Comparison of ENCODE assay signal across 1 cellular context in genomic region chr2:75481041-75481836, GRCh38.
A peak's percentile ranks its signal among the peaks of the same experiment; 100 is the strongest.
TF ChIP-seq lines count a peak whose summit lies in the region.

No MANE protein-coding gene starts in this region.

TF ChIP-seq in HepG2, 621 proteins besides CTCF, POLR2A, EP300 and RAD21 (continued from another document and continues in another):
- TF ChIP-seq ZNF644 (CRISPR knock-in tag; IDR thresholded peaks at IDR 0.05; ENCODE audit: low read depth) (peak; percentile 94), TCF12 (IDR thresholded peaks at IDR 0.05) (no peak), TCF12 (CRISPR knock-in tag; IDR thresholded peaks at IDR 0.05) (peak; percentile 97), NFE2 (CRISPR knock-in tag; IDR thresholded peaks at IDR 0.05) (no peak), SCMH1 (CRISPR knock-in tag; IDR thresholded peaks at IDR 0.05; ENCODE audit: borderline replicate concordance) (no peak), SP1 (IDR thresholded peaks at IDR 0.05) (no peak), SP1 (CRISPR knock-in tag; IDR thresholded peaks at IDR 0.05) (no peak), TCF7 (IDR thresholded peaks at IDR 0.05; ENCODE audit: low read depth) (peak; percentile 98), PLRG1 (conservative IDR thresholded peaks at IDR 0.05) (no peak), TMF1 (CRISPR knock-in tag; IDR thresholded peaks at IDR 0.05; ENCODE audit: low read depth) (no peak), SRF (IDR thresholded peaks at IDR 0.05; ENCODE audit: low read depth, low read length) (no peak), CC2D1A (CRISPR knock-in tag; IDR thresholded peaks at IDR 0.05) (no peak), BRF2 (CRISPR knock-in tag; IDR thresholded peaks at IDR 0.05) (no peak), MTF2 (CRISPR knock-in tag; IDR thresholded peaks at IDR 0.05; ENCODE audit: borderline replicate concordance) (0 out of 2 replicates have a peak, but pooled peaks have one; percentile 11), ZNF709 (CRISPR knock-in tag; IDR thresholded peaks at IDR 0.05) (no peak), ZNF839 (CRISPR knock-in tag; IDR thresholded peaks at IDR 0.05; ENCODE audit: borderline replicate concordance) (no peak), ZNF264 (CRISPR knock-in tag; IDR thresholded peaks at IDR 0.05) (peak; percentile 77; the same call in 1 of the 2 replicates), THAP8 (CRISPR knock-in tag; IDR thresholded peaks at IDR 0.05; ENCODE audit: borderline replicate concordance) (no peak), ISX (CRISPR knock-in tag; conservative IDR thresholded peaks at IDR 0.05) (no peak), ZNF512B (CRISPR knock-in tag; IDR thresholded peaks at IDR 0.05; ENCODE audit: borderline replicate concordance) (peak; percentile 37; the same call in 1 of the 2 replicates), PRPF4 (IDR thresholded peaks at IDR 0.05; ENCODE audit: low read depth, low read length, poor library complexity, severe bottlenecking) (no peak), ZNF468 (CRISPR knock-in tag; IDR thresholded peaks at IDR 0.05) (no peak), ZNF496 (CRISPR knock-in tag; IDR thresholded peaks at IDR 0.05; ENCODE audit: insufficient replicate concordance) (no peak), CENPT (CRISPR knock-in tag; IDR thresholded peaks at IDR 0.05; ENCODE audit: low read depth) (no peak), ADNP (CRISPR knock-in tag; IDR thresholded peaks at IDR 0.05) (no peak), ZFX (CRISPR knock-in tag; IDR thresholded peaks at IDR 0.05; ENCODE audit: low read depth) (peak; percentile 39; the same call in 1 of the 2 replicates), KDM4B (CRISPR knock-in tag; IDR thresholded peaks at IDR 0.05) (no peak), ZBTB7B (CRISPR knock-in tag; IDR thresholded peaks at IDR 0.05) (peak; percentile 70; the same call in 1 of the 2 replicates), CBFB (CRISPR knock-in tag; IDR thresholded peaks at IDR 0.05) (peak; percentile 61), SUZ12 (IDR thresholded peaks at IDR 0.05; ENCODE audit: low read depth, low read length) (no peak), GTF3A (CRISPR knock-in tag; conservative IDR thresholded peaks at IDR 0.05) (no peak), SRY (CRISPR knock-in tag; IDR thresholded peaks at IDR 0.05) (no peak), JDP2 (CRISPR knock-in tag; IDR thresholded peaks at IDR 0.05; ENCODE audit: borderline replicate concordance) (no peak), GATA4 (IDR thresholded peaks at IDR 0.05; ENCODE audit: borderline replicate concordance, low read depth) (peak; percentile 98), ZNF563 (CRISPR knock-in tag; IDR thresholded peaks at IDR 0.05) (no peak), ZNF235 (CRISPR knock-in tag; IDR thresholded peaks at IDR 0.05; ENCODE audit: borderline replicate concordance) (no peak), EED (CRISPR knock-in tag; IDR thresholded peaks at IDR 0.05) (no peak), NRL (CRISPR knock-in tag; IDR thresholded peaks at IDR 0.05; ENCODE audit: borderline replicate concordance) (no peak), ARNT2 (CRISPR knock-in tag; IDR thresholded peaks at IDR 0.05; ENCODE audit: low read depth) (no peak), MAFK (conservative IDR thresholded peaks at IDR 0.05 in 1 of 2, IDR thresholded peaks at IDR 0.05 in 1 of 2; ENCODE audit: low read length in 2 of 2) (peak; percentile 7 to 48; a peak in 2 of 4 replicates), ZBTB38 (CRISPR knock-in tag; IDR thresholded peaks at IDR 0.05) (no peak), RBM22 (optimal IDR thresholded peaks at IDR 0.05; ENCODE audit: low read length) (no peak), CENPBD1 (CRISPR knock-in tag; IDR thresholded peaks at IDR 0.05; ENCODE audit: borderline replicate concordance, low read depth) (no peak), CAMTA2 (CRISPR knock-in tag; IDR thresholded peaks at IDR 0.05; ENCODE audit: borderline replicate concordance) (no peak), MAFG (CRISPR knock-in tag; IDR thresholded peaks at IDR 0.05) (no peak), ZNF781 (CRISPR knock-in tag; IDR thresholded peaks at IDR 0.05; ENCODE audit: borderline replicate concordance, not compliant biosample characterization) (peak; percentile 92), HES4 (CRISPR knock-in tag; IDR thresholded peaks at IDR 0.05; ENCODE audit: borderline replicate concordance) (no peak), ZNF282 (IDR thresholded peaks at IDR 0.05; ENCODE audit: partially characterized antibody) (no peak), ZNF124 (CRISPR knock-in tag; IDR thresholded peaks at IDR 0.05) (no peak), MTA3 (CRISPR knock-in tag; IDR thresholded peaks at IDR 0.05) (no peak), FOXO4 (CRISPR knock-in tag; conservative IDR thresholded peaks at IDR 0.05) (no peak), SIN3B (IDR thresholded peaks at IDR 0.05; ENCODE audit: low read length) (no peak), KMT2A (CRISPR knock-in tag; IDR thresholded peaks at IDR 0.05) (no peak; the same call in 1 of the 2 replicates), RORA (CRISPR knock-in tag; IDR thresholded peaks at IDR 0.05) (peak; percentile 78; the same call in 1 of the 2 replicates), FOXP1 (IDR thresholded peaks at IDR 0.05) (peak; percentile 82), FOXP1 (CRISPR knock-in tag; IDR thresholded peaks at IDR 0.05) (peak; percentile 98), ZNF546 (CRISPR knock-in tag; conservative IDR thresholded peaks at IDR 0.05) (no peak), ZNF652 (CRISPR knock-in tag; IDR thresholded peaks at IDR 0.05; ENCODE audit: borderline replicate concordance, low read depth) (no peak; the same call in 1 of the 2 replicates), ZNF3 (CRISPR knock-in tag; IDR thresholded peaks at IDR 0.05) (no peak; the same call in 1 of the 2 replicates), ELF3 (CRISPR knock-in tag; IDR thresholded peaks at IDR 0.05) (peak; percentile 97)
- TF ChIP-seq, protein P1, sequence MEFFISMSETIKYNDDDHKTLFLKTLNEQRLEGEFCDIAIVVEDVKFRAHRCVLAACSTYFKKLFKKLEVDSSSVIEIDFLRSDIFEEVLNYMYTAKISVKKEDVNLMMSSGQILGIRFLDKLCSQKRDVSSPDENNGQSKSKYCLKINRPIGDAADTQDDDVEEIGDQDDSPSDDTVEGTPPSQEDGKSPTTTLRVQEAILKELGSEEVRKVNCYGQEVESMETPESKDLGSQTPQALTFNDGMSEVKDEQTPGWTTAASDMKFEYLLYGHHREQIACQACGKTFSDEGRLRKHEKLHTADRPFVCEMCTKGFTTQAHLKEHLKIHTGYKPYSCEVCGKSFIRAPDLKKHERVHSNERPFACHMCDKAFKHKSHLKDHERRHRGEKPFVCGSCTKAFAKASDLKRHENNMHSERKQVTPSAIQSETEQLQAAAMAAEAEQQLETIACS (CRISPR knock-in tag; IDR thresholded peaks at IDR 0.05): no peak
- TF ChIP-seq, protein P2, sequence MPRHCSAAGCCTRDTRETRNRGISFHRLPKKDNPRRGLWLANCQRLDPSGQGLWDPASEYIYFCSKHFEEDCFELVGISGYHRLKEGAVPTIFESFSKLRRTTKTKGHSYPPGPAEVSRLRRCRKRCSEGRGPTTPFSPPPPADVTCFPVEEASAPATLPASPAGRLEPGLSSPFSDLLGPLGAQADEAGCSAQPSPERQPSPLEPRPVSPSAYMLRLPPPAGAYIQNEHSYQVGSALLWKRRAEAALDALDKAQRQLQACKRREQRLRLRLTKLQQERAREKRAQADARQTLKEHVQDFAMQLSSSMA (CRISPR knock-in tag; IDR thresholded peaks at IDR 0.05): no peak; the same call in 1 of the 2 replicates
- TF ChIP-seq, protein P3, sequence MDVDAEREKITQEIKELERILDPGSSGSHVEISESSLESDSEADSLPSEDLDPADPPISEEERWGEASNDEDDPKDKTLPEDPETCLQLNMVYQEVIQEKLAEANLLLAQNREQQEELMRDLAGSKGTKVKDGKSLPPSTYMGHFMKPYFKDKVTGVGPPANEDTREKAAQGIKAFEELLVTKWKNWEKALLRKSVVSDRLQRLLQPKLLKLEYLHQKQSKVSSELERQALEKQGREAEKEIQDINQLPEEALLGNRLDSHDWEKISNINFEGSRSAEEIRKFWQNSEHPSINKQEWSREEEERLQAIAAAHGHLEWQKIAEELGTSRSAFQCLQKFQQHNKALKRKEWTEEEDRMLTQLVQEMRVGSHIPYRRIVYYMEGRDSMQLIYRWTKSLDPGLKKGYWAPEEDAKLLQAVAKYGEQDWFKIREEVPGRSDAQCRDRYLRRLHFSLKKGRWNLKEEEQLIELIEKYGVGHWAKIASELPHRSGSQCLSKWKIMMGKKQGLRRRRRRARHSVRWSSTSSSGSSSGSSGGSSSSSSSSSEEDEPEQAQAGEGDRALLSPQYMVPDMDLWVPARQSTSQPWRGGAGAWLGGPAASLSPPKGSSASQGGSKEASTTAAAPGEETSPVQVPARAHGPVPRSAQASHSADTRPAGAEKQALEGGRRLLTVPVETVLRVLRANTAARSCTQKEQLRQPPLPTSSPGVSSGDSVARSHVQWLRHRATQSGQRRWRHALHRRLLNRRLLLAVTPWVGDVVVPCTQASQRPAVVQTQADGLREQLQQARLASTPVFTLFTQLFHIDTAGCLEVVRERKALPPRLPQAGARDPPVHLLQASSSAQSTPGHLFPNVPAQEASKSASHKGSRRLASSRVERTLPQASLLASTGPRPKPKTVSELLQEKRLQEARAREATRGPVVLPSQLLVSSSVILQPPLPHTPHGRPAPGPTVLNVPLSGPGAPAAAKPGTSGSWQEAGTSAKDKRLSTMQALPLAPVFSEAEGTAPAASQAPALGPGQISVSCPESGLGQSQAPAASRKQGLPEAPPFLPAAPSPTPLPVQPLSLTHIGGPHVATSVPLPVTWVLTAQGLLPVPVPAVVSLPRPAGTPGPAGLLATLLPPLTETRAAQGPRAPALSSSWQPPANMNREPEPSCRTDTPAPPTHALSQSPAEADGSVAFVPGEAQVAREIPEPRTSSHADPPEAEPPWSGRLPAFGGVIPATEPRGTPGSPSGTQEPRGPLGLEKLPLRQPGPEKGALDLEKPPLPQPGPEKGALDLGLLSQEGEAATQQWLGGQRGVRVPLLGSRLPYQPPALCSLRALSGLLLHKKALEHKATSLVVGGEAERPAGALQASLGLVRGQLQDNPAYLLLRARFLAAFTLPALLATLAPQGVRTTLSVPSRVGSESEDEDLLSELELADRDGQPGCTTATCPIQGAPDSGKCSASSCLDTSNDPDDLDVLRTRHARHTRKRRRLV (CRISPR knock-in tag; IDR thresholded peaks at IDR 0.05): peak; percentile 82; the same call in 1 of the 2 replicates
- TF ChIP-seq, protein P4, sequence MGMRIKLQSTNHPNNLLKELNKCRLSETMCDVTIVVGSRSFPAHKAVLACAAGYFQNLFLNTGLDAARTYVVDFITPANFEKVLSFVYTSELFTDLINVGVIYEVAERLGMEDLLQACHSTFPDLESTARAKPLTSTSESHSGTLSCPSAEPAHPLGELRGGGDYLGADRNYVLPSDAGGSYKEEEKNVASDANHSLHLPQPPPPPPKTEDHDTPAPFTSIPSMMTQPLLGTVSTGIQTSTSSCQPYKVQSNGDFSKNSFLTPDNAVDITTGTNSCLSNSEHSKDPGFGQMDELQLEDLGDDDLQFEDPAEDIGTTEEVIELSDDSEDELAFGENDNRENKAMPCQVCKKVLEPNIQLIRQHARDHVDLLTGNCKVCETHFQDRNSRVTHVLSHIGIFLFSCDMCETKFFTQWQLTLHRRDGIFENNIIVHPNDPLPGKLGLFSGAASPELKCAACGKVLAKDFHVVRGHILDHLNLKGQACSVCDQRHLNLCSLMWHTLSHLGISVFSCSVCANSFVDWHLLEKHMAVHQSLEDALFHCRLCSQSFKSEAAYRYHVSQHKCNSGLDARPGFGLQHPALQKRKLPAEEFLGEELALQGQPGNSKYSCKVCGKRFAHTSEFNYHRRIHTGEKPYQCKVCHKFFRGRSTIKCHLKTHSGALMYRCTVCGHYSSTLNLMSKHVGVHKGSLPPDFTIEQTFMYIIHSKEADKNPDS (CRISPR knock-in tag; IDR thresholded peaks at IDR 0.05): no peak
